ENCODE assay signal across 14 cellular contexts in the genomic region with DNA sequence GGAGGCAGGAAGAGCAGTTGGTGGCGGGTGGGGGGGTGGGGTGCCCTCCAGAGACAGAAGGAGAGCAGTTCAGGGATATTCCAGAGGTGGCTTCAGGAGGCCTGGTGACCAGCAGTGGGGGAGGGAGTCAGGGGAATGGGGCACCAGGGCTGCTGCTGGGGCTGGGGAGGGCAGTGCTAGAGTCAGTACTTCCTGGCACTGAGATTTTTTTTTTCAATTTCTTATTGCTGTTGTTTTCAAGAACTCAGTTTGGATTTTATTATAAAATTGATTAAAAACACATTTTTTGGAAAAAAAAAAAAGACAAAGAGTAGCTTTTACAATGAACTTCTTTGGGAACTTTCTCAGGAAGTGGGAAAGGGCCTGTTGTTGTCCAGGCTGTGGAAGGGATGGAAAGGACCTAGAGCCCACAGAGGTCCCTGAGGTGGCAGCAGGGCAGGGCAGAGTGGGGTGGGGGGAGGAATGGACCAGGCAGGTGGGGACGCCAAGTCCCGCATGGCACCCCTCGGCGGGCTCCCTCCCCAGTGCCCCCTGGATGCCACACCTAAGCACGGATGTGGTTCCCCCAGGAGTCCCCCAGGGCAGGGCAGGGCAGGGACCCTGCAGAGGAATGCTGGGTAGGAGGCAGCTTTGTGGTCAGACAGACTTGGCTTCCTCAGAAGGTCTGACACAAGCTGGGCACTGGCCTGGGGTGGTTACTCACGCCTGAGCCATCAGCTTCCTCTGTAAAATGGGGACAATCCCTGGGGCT. TPM values are rescaled to one million over a fixed set of nuclear protein-coding genes. Genes with fewer than 3 reads are reported as not detected.
A peak's percentile ranks its signal among the peaks of the same experiment; 100 is the strongest.
DNase-seq lines count a peak whose midpoint lies in the region; ATAC-seq, FAIRE-seq and TF ChIP-seq lines count a peak whose summit lies in the region.
"Had no signal": no experiment of that assay in that cellular context is flagged by ENCODE, and none has a peak within 500 bp of the region (broad histone marks: within the 10 kb centered on the region; RNA-seq: fewer than 3 reads in every experiment).

No MANE protein-coding gene starts in this region.

- no peak for ATAC-seq in GM21526 (IDR thresholded peaks at IDR 0.05; ENCODE audit: low FRiP score, unreplicated experiment)

- H3K4me2 ChIP-seq in osteoblast (ENCODE audit: insufficient read depth, low read length): peak overlapping the region; percentile 4

- H3K27ac ChIP-seq in osteoblast (ENCODE audit: low read depth, low read length): peak overlapping the region; percentile 62
- H3K27ac ChIP-seq: SJSA1 had no signal

- no peak overlapping the region for H3K4me3 ChIP-seq in bronchial epithelial cell (ENCODE audit: low read depth, low read length)
- no peak overlapping the region for H3K4me3 ChIP-seq in osteoblast (ENCODE audit: insufficient read depth, low read length)
- H3K4me3 ChIP-seq: SJSA1 had no signal

- TF ChIP-seq CTCF in bronchial epithelial cell (IDR thresholded peaks at IDR 0.05; ENCODE audit: insufficient read depth, low read length, severe bottlenecking) (no peak), osteoblast (IDR thresholded peaks at IDR 0.05; ENCODE audit: extremely low read depth, low read depth, low read length) (no peak)

- H2AFZ ChIP-seq in osteoblast (ENCODE audit: low read length): peak overlapping the region; percentile 31

- peaks cover 43% of the 10 kb centered on the region for H3K4me1 ChIP-seq in osteoblast (ENCODE audit: insufficient read depth, low read length)

- H3K9me3 ChIP-seq in osteoblast (ENCODE audit: low read depth, low read length): no peaks in the 10 kb centered on the region
- H3K9me3 ChIP-seq: SJSA1 had no signal

- H3K27me3 ChIP-seq in bronchial epithelial cell (ENCODE audit: control insufficient read depth, insufficient read depth, low read length) (no peaks in the 10 kb centered on the region), osteoblast (ENCODE audit: insufficient read depth, low read length) (no peaks in the 10 kb centered on the region)
- H3K27me3 ChIP-seq: SJSA1 had no signal

- H3K79me2 ChIP-seq in osteoblast (ENCODE audit: insufficient read depth, low read length): no peaks in the 10 kb centered on the region

- peak; percentile 79 for DNase-seq in ELR (ENCODE audit: low read depth)
- peak; percentile 71 for DNase-seq in NCI-H82 (lab: John Stamatoyannopoulos, UW)
- DNase-seq in bronchial epithelial cell (ENCODE audit: low read depth): peak; percentile 37
- DNase-seq in osteoblast (ENCODE audit: insufficient read length, low spot score, missing footprints): peak; percentile 89
- DNase-seq in Kasumi-1 (lab: John Stamatoyannopoulos, UW): no peak
- DNase-seq in NCI-H1092 (lab: John Stamatoyannopoulos, UW): no peak
- DNase-seq in DMS153 treated with DMSO at 0.1 percent for 48 hours (lab: John Stamatoyannopoulos, UW; ENCODE audit: unreplicated experiment): no peak
- DNase-seq: activated gamma-delta T cell treated with Interleukin-2 at 50 U/mL for 16 hours had no signal

- H3K36me3 ChIP-seq in bronchial epithelial cell (ENCODE audit: control insufficient read depth, insufficient read depth, low read length) (no peaks in the 10 kb centered on the region), osteoblast (ENCODE audit: insufficient read depth, low read length) (no peaks in the 10 kb centered on the region)
- H3K36me3 ChIP-seq: SJSA1 had no signal

- no peaks in the 10 kb centered on the region for H4K20me1 ChIP-seq in osteoblast (ENCODE audit: insufficient read depth, low read length)

- no peak for FAIRE-seq in bronchial epithelial cell (lab: Jason Lieb, UNC)
- FAIRE-seq: colon, D721Med had no signal

RNA-seq across cellular contexts. Expression of gene ANPEP, which starts 8.5 kb away (rescaled TPM):
- total RNA-seq in bronchial epithelial cell (0.13 and 0.53 TPM in 2 replicates), osteoblast (87.9 and 98.7 TPM in 2 replicates)

RNA-seq across cellular contexts. Expression of gene MESP2, which starts 47.0 kb away (rescaled TPM):
- total RNA-seq in bronchial epithelial cell (0.13 and 0.26 TPM in 2 replicates), osteoblast (0.72 and 1.5 TPM in 2 replicates)
- total RNA-seq: SJSA1, skeletal muscle tissue, ureter had no signal

Comparison
In these comparisons a context has a peak if more than half of its experiments do, and no peak if none do; other contexts are left out.
1. DNase-seq: peak in ELR (single experiment), NCI-H82 (single experiment), bronchial epithelial cell (single experiment) and osteoblast (single experiment); none in Kasumi-1 (0 of 2), NCI-H1092 (single experiment) and DMS153 treated with DMSO at 0.1 percent for 48 hours (single experiment).
2. RNA of gene ANPEP, which starts 8.5 kb away (total RNA-seq): 87.9 to 98.7 TPM in osteoblast; 0.13 to 0.53 TPM in bronchial epithelial cell; every median in the first group is over 10 times any median in the second.